Comparison of ENCODE assay signal across 18 cellular contexts in the genomic region with DNA sequence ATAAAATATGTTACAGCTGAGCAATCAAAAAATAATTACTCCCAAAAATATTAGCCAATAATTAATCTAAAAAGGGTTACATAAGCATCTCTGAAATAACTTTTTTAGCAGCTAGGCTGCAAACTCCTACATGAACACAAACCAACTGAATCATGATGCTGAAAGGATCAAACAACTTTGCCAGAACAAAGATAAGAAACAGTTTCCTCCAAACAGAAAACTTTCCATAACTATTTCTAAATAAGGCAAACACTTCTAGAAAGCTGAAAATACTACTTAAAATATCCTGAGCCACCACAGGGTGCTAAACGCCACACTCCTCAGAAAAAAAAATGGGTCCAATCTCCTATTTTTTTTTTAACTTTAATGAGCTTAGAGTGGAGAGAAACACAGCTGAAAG.
DNase-seq lines count a peak whose midpoint lies in the region; ATAC-seq, FAIRE-seq and TF ChIP-seq lines count a peak whose summit lies in the region.
"Had no signal": no experiment of that assay in that cellular context is flagged by ENCODE, and none has a peak within 500 bp of the region (broad histone marks: within the 10 kb centered on the region; RNA-seq: fewer than 3 reads in every experiment).

No MANE protein-coding gene starts in this region.

- H3K9me2 ChIP-seq in GM23338 (ENCODE audit: insufficient read depth) (no peaks in the 10 kb centered on the region), Loucy (replicated peaks; ENCODE audit: low read depth, low read length) (no peaks in the 10 kb centered on the region)

- H3K4me2 ChIP-seq in GM23338 (no peak overlapping the region), Loucy (ENCODE audit: low read depth, low read length, poor library complexity, severe bottlenecking) (peak overlapping the region; percentile 68)

- H3K4me1 ChIP-seq in GM23338 (ENCODE audit: insufficient read depth), result peaks cover 37% of the 10 kb centered on the region
- H3K4me1 ChIP-seq in Loucy (ENCODE audit: insufficient read depth, low read length, poor library complexity, severe bottlenecking), result peaks cover 55% of the 10 kb centered on the region
- H3K4me1 ChIP-seq in uterus, result peaks cover 0 to 4% of the 10 kb centered on the region in 2 donors

- TF ChIP-seq CTCF in GM23338 (conservative IDR thresholded peaks at IDR 0.05; ENCODE audit: low read depth in 2 of 2), result no peak
- TF ChIP-seq CTCF in Loucy (conservative IDR thresholded peaks at IDR 0.05; ENCODE audit: low read length), result no peak
- TF ChIP-seq CTCF in uterus (IDR thresholded peaks at IDR 0.05), result no peak
- no peak for TF ChIP-seq CTCF in natural killer cell (IDR thresholded peaks at IDR 0.05)

- DNase-seq in GM23338 (ENCODE audit: low spot score) (no peak), uterus (no peak), NCI-H748 (lab: John Stamatoyannopoulos, UW; ENCODE audit: unreplicated experiment) (no peak), natural killer cell (no peak)
- DNase-seq: CD4-positive, alpha-beta memory T cell; DMS79 treated with DMSO at 0.1 percent for 48 hours; Karpas-422; MM.1S; NCI-H1092 treated with DMSO at 0.1 percent for 48 hours; NCI-H510A treated with DMSO at 0.1 percent for 48 hours; SHP77 had no signal

- ATAC-seq in GM23338 (no peak), GM21447 (IDR thresholded peaks at IDR 0.05; ENCODE audit: unreplicated experiment) (no peak), natural killer cell (no peak)
- ATAC-seq: GM12878, HCT116 had no signal

- H3K27ac ChIP-seq in GM23338 (ENCODE audit: low read depth), result no peak overlapping the region
- H3K27ac ChIP-seq in uterus, result peak overlapping the region; percentile 47 to 56

- H3K4me3 Mint-ChIP-seq in GM23338, result no peak overlapping the region
- H3K4me3 Mint-ChIP-seq in natural killer cell, result no peak overlapping the region
- H3K4me3 Mint-ChIP-seq: B cell; CD4-positive, alpha-beta memory T cell had no signal

- H2AFZ ChIP-seq in GM23338 (no peak overlapping the region), Loucy (ENCODE audit: low read length) (no peak overlapping the region; the same call in 1 of the 2 replicates)

- peak overlapping the region; percentile 55 for H3K9ac ChIP-seq in Loucy (ENCODE audit: low read depth, low read length, poor library complexity, severe bottlenecking)

- H3K4me3 ChIP-seq in GM23338 (no peak overlapping the region), Loucy (ENCODE audit: low read length, poor library complexity, severe bottlenecking) (peak overlapping the region; percentile 48), uterus (no peak overlapping the region)
- H3K4me3 ChIP-seq: GM12878 had no signal

- no peaks in the 10 kb centered on the region for H3F3A ChIP-seq in GM23338 (replicated peaks; ENCODE audit: low read depth)
- no peaks in the 10 kb centered on the region for H3F3A ChIP-seq in Loucy (ENCODE audit: low read depth)

- H3K27me3 ChIP-seq in GM23338 (ENCODE audit: insufficient read depth) (no peaks in the 10 kb centered on the region), Loucy (ENCODE audit: insufficient read depth, low read length, poor library complexity, severe bottlenecking) (no peaks in the 10 kb centered on the region), uterus (no peaks in the 10 kb centered on the region)

- peaks cover 85% of the 10 kb centered on the region for H3K79me2 ChIP-seq in GM23338 (replicated peaks; ENCODE audit: insufficient read depth)
- peaks cover 91% of the 10 kb centered on the region for H3K79me2 ChIP-seq in Loucy (ENCODE audit: insufficient read depth, low read length)

- no peaks in the 10 kb centered on the region for H3K9me3 ChIP-seq in Loucy (ENCODE audit: insufficient read depth, low read depth, low read length)
- H3K9me3 ChIP-seq in uterus, result no peaks in the 10 kb centered on the region

- no peaks in the 10 kb centered on the region for H4K20me1 ChIP-seq in GM23338 (replicated peaks; ENCODE audit: insufficient read depth)
- H4K20me1 ChIP-seq in Loucy (ENCODE audit: insufficient read depth, low read length, poor library complexity, severe bottlenecking), result no peaks in the 10 kb centered on the region

- H3K36me3 Mint-ChIP-seq in GM23338 (ENCODE audit: low read depth) (no peaks in the 10 kb centered on the region), natural killer cell (no peaks in the 10 kb centered on the region)
- H3K36me3 Mint-ChIP-seq: CD4-positive, alpha-beta memory T cell had no signal

- H3K36me3 ChIP-seq in GM23338 (ENCODE audit: insufficient read depth), result no peaks in the 10 kb centered on the region
- no peaks in the 10 kb centered on the region for H3K36me3 ChIP-seq in Loucy (ENCODE audit: insufficient read depth, low read length)
- H3K36me3 ChIP-seq in uterus, result no peaks in the 10 kb centered on the region

- H3K27ac Mint-ChIP-seq in GM23338, result peak overlapping the region; percentile 30; the same call in 1 of the 2 replicates
- H3K27ac Mint-ChIP-seq in natural killer cell, result no peak overlapping the region
- H3K27ac Mint-ChIP-seq: B cell; CD4-positive, alpha-beta memory T cell had no signal

- TF ChIP-seq POLR2A in uterus (IDR thresholded peaks at IDR 0.05), result no peak

- intact Hi-C loops in uterus (cut with DNase I; ENCODE audit: low total_unique reads) (no loop called here), natural killer cell (cut with micrococcal nuclease) (no loop called here)

- peaks cover 54% of the 10 kb centered on the region for H3K4me1 Mint-ChIP-seq in GM23338
- no peaks in the 10 kb centered on the region for H3K4me1 Mint-ChIP-seq in natural killer cell
- H3K4me1 Mint-ChIP-seq: CD4-positive, alpha-beta memory T cell had no signal

- FAIRE-seq in islet of Langerhans (lab: Jason Lieb, UNC), result peak; percentile 56
- FAIRE-seq: GM12878, RCC 7860 had no signal

- H3K27me3 Mint-ChIP-seq in GM23338 (ENCODE audit: insufficient read depth, low read depth, poor library complexity) (no peaks in the 10 kb centered on the region), natural killer cell (ENCODE audit: low read depth in 2 of 2) (no peaks in the 10 kb centered on the region)

- H3K9me3 Mint-ChIP-seq in GM23338, result no peaks in the 10 kb centered on the region
- H3K9me3 Mint-ChIP-seq in natural killer cell, result no peaks in the 10 kb centered on the region
- H3K9me3 Mint-ChIP-seq: CD4-positive, alpha-beta memory T cell had no signal

TF ChIP-seq in GM23338, 12 proteins besides CTCF, POLR2A, EP300 and RAD21 (continues in another document):
- TF ChIP-seq ZNF114 (CRISPR knock-in tag; IDR thresholded peaks at IDR 0.05) (no peak), NANOG (IDR thresholded peaks at IDR 0.05; ENCODE audit: borderline replicate concordance) (no peak), CREB1 (CRISPR knock-in tag; IDR thresholded peaks at IDR 0.05; ENCODE audit: low read depth) (no peak)
- TF ChIP-seq, protein P1, sequence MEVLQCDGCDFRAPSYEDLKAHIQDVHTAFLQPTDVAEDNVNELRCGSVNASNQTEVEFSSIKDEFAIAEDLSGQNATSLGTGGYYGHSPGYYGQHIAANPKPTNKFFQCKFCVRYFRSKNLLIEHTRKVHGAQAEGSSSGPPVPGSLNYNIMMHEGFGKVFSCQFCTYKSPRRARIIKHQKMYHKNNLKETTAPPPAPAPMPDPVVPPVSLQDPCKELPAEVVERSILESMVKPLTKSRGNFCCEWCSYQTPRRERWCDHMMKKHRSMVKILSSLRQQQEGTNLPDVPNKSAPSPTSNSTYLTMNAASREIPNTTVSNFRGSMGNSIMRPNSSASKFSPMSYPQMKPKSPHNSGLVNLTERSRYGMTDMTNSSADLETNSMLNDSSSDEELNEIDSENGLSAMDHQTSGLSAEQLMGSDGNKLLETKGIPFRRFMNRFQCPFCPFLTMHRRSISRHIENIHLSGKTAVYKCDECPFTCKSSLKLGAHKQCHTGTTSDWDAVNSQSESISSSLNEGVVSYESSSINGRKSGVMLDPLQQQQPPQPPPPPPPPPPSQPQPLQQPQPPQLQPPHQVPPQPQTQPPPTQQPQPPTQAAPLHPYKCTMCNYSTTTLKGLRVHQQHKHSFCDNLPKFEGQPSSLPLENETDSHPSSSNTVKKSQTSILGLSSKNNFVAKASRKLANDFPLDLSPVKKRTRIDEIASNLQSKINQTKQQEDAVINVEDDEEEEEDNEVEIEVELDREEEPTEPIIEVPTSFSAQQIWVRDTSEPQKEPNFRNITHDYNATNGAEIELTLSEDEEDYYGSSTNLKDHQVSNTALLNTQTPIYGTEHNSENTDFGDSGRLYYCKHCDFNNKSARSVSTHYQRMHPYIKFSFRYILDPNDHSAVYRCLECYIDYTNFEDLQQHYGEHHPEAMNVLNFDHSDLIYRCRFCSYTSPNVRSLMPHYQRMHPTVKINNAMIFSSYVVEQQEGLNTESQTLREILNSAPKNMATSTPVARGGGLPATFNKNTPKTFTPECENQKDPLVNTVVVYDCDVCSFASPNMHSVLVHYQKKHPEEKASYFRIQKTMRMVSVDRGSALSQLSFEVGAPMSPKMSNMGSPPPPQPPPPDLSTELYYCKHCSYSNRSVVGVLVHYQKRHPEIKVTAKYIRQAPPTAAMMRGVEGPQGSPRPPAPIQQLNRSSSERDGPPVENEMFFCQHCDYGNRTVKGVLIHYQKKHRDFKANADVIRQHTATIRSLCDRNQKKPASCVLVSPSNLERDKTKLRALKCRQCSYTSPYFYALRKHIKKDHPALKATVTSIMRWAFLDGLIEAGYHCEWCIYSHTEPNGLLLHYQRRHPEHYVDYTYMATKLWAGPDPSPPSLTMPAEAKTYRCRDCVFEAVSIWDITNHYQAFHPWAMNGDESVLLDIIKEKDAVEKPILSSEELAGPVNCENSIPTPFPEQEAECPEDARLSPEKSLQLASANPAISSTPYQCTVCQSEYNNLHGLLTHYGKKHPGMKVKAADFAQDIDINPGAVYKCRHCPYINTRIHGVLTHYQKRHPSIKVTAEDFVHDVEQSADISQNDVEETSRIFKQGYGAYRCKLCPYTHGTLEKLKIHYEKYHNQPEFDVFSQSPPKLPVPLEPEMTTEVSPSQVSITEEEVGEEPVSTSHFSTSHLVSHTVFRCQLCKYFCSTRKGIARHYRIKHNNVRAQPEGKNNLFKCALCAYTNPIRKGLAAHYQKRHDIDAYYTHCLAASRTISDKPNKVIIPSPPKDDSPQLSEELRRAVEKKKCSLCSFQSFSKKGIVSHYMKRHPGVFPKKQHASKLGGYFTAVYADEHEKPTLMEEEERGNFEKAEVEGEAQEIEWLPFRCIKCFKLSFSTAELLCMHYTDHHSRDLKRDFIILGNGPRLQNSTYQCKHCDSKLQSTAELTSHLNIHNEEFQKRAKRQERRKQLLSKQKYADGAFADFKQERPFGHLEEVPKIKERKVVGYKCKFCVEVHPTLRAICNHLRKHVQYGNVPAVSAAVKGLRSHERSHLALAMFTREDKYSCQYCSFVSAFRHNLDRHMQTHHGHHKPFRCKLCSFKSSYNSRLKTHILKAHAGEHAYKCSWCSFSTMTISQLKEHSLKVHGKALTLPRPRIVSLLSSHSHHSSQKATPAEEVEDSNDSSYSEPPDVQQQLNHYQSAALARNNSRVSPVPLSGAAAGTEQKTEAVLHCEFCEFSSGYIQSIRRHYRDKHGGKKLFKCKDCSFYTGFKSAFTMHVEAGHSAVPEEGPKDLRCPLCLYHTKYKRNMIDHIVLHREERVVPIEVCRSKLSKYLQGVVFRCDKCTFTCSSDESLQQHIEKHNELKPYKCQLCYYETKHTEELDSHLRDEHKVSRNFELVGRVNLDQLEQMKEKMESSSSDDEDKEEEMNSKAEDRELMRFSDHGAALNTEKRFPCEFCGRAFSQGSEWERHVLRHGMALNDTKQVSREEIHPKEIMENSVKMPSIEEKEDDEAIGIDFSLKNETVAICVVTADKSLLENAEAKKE (CRISPR knock-in tag; IDR thresholded peaks at IDR 0.05), result no peak
